In genomic region chr19:50551034-50551712, GRCh38 we compare ENCODE assay signal across 1 cellular context.
TF ChIP-seq lines count a peak whose summit lies in the region.

No MANE protein-coding gene starts in this region.

TF ChIP-seq in A549, 52 proteins besides CTCF, POLR2A, EP300 and RAD21 (continued from another document):
- TF ChIP-seq RFX5 (IDR thresholded peaks at IDR 0.05) (no peak), TFCP2L1 (CRISPR knock-in tag; IDR thresholded peaks at IDR 0.05) (no peak), RNF2 (IDR thresholded peaks at IDR 0.05; ENCODE audit: borderline replicate concordance, low read depth) (no peak), HEYL (CRISPR knock-in tag; IDR thresholded peaks at IDR 0.05) (no peak)
